1 cellular context compared by ENCODE assay signal in the genomic region with DNA sequence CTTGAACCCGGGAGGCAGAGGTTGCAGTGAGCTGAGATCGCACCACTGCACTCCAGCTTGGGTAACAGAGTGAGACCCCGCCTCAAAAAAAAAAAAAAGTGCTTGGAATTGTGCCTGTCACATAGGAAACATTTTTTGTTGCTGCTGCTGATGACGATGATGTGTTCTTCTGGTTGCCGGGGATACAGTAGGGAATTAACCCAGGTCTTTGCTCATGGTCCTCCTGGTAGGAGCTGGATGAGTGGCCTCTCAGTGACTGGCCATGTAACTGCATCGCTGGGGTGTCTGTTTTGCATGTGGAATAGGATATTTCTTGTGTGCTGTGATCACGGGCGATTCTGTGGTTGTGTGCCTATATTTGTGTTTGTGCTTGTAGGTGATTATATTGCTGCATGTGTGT.
TF ChIP-seq lines count a peak whose summit lies in the region.

No MANE protein-coding gene starts in this region.

TF ChIP-seq in A549, 52 proteins besides CTCF, POLR2A, EP300 and RAD21 (continued from another document):
- TF ChIP-seq TFCP2L1 (CRISPR knock-in tag; IDR thresholded peaks at IDR 0.05) (no peak), CBX8 (IDR thresholded peaks at IDR 0.05) (no peak), EHF (CRISPR knock-in tag; IDR thresholded peaks at IDR 0.05) (no peak)
